In genomic region chr9:70036641-70037040, GRCh38 we compare ENCODE assay signal across 22 cellular contexts. TPM values are rescaled to one million over a fixed set of nuclear protein-coding genes. Genes with fewer than 3 reads are reported as not detected.
"Had no signal": no experiment of that assay in that cellular context is flagged by ENCODE, and none has a peak within 500 bp of the region (broad histone marks: within the 10 kb centered on the region; RNA-seq: fewer than 3 reads in every experiment).

No MANE protein-coding gene starts in this region.

- H3K9me3 ChIP-seq: breast epithelium, left lung, prostate gland, right atrium auricular region, thyroid gland had no signal

- DNase-seq: activated B cell treated with CpG ODN at 0.5 μM for 24 hours; activated CD4-positive, alpha-beta T cell treated with anti-CD3 and anti-CD28 coated beads for 36 hours; activated CD4-positive, alpha-beta T cell treated with anti-CD3 and anti-CD28 coated beads, Interleukin-2, amount 50 U/mL, for 4 hours; activated CD8-positive, alpha-beta memory T cell treated with anti-CD3 and anti-CD28 coated beads for 24 hours; activated CD8-positive, alpha-beta memory T cell treated with anti-CD3 and anti-CD28 coated beads, Interleukin-2, amount 50 U/mL, for 4 hours; activated naive CD4-positive, alpha-beta T cell; activated naive CD8-positive, alpha-beta T cell treated with anti-CD3 and anti-CD28 coated beads for 36 hours; activated T-cell treated with anti-CD3 and anti-CD28 coated beads, Interleukin-2, amount 50 U/mL, for 4 hours; glutamatergic neuron; kidney glomerular epithelial cell; left lung; naive thymus-derived CD8-positive, alpha-beta T cell; stimulated activated CD4-positive, alpha-beta T cell treated with anti-CD3 and anti-CD28 coated beads, Interleukin-12 subunit alpha, Interleukin-12 subunit beta, amount 100 ng/mL, for 4 hours; substantia nigra; T1000; thyroid gland had no signal

- H3K27me3 ChIP-seq: breast epithelium, hepatocyte, neural progenitor cell, right atrium auricular region, thyroid gland had no signal

- H3K4me3 ChIP-seq: breast epithelium, hepatocyte, left lung, neural progenitor cell, prostate gland, right atrium auricular region, thyroid gland had no signal

- H3K36me3 ChIP-seq: breast epithelium, left lung, neural progenitor cell, prostate gland, right atrium auricular region, thyroid gland had no signal

- ATAC-seq: activated CD4-positive, alpha-beta T cell treated with anti-CD3 and anti-CD28 coated beads for 36 hours; activated T-cell treated with anti-CD3 and anti-CD28 coated beads, Interleukin-2, amount 50 U/mL, for 4 hours; left lung; naive thymus-derived CD8-positive, alpha-beta T cell had no signal

- H3K27ac ChIP-seq: hepatocyte, left lung, neural progenitor cell, prostate gland, right atrium auricular region, thyroid gland had no signal

- H3K4me1 ChIP-seq: breast epithelium, left lung, neural progenitor cell, prostate gland, right atrium auricular region, thyroid gland had no signal

- H3K79me2 ChIP-seq: hepatocyte had no signal

- H3K9ac ChIP-seq: neural progenitor cell had no signal

- H2AFZ ChIP-seq: hepatocyte, neural progenitor cell had no signal

- H3K4me2 ChIP-seq: hepatocyte, neural progenitor cell had no signal

RNA-seq across cellular contexts. Expression of gene MAMDC2, which starts 7.0 kb away (rescaled TPM):
- total RNA-seq: activated B cell treated with CpG ODN at 0.5 μM for 24 hours; activated CD4-positive, alpha-beta T cell treated with anti-CD3 and anti-CD28 coated beads for 36 hours; activated naive CD8-positive, alpha-beta T cell treated with anti-CD3 and anti-CD28 coated beads for 36 hours; activated T-cell treated with anti-CD3 and anti-CD28 coated beads, Interleukin-2, amount 50 U/mL, for 4 hours; activated T-helper 2 cell treated with anti-CD3 and anti-CD28 coated beads, Interferon-gamma antibody, Interleukin-2, Interleukin-4, amounts not matched to agents 10 μg/mL and 5 μg/mL and 100 μg/mL, durations not matched to agents 14 hours and 24 hours and 36 hours; naive thymus-derived CD8-positive, alpha-beta T cell had no signal
